ENCODE assay signal across 8 cellular contexts in genomic region chr3:128226794-128227399, GRCh38.
A peak's percentile ranks its signal among the peaks of the same experiment; 100 is the strongest.
DNase-seq lines count a peak whose midpoint lies in the region; ATAC-seq and TF ChIP-seq lines count a peak whose summit lies in the region.

No MANE protein-coding gene starts in this region.

- H3K4me1 ChIP-seq in adipocyte (ENCODE audit: control insufficient read depth, insufficient read depth, low read length) (no peaks in the 10 kb centered on the region), right atrium auricular region (no peaks in the 10 kb centered on the region)

- H3K9me3 ChIP-seq in adipocyte (ENCODE audit: control insufficient read depth, low read length) (peaks cover 7% of the 10 kb centered on the region), right atrium auricular region (peaks cover 0 to 11% of the 10 kb centered on the region in 2 donors)

- no peak overlapping the region for H3K9ac ChIP-seq in adipocyte (ENCODE audit: low read length)

- no peak for ATAC-seq in GM21786 (IDR thresholded peaks at IDR 0.05; ENCODE audit: unreplicated experiment)
- ATAC-seq in HG03432 (IDR thresholded peaks at IDR 0.05; ENCODE audit: unreplicated experiment): no peak

- DNase-seq in NCI-H2196 (lab: John Stamatoyannopoulos, UW; ENCODE audit: unreplicated experiment) (peak; percentile 35), NCI-H2196 treated with DMSO at 0.1 percent for 48 hours (lab: John Stamatoyannopoulos, UW; ENCODE audit: unreplicated experiment) (no peak), NCI-H146 treated with DMSO at 0.1 percent for 48 hours (lab: John Stamatoyannopoulos, UW; ENCODE audit: unreplicated experiment) (peak; percentile 41), adipocyte (ENCODE audit: low read depth) (peak; percentile 59), right atrium auricular region (ENCODE audit: low spot score) (no peak)
- peak; percentile 30 to 34 for DNase-seq in stimulated activated CD4-positive, alpha-beta T cell treated with anti-CD3 and anti-CD28 coated beads, Interleukin-2, amount 100 ng/mL, for 24 hours

- H3K27me3 ChIP-seq in adipocyte (replicated peaks; ENCODE audit: control insufficient read depth, insufficient read depth, low read length) (no peaks in the 10 kb centered on the region), right atrium auricular region (no peaks in the 10 kb centered on the region)

- TF ChIP-seq CTCF in right atrium auricular region (IDR thresholded peaks at IDR 0.05): peak; percentile 42 to 75

- H3K36me3 ChIP-seq in adipocyte (ENCODE audit: control insufficient read depth, insufficient read depth, low read length, severe bottlenecking) (no peaks in the 10 kb centered on the region), right atrium auricular region (no peaks in the 10 kb centered on the region)

- H3K27ac ChIP-seq in right atrium auricular region: no peak overlapping the region

- H3K4me3 ChIP-seq in adipocyte (ENCODE audit: low read length) (no peak overlapping the region), right atrium auricular region (no peak overlapping the region)

Comparison
In these comparisons a context has a peak if more than half of its experiments do, and no peak if none do; other contexts are left out.
1. DNase-seq: peak in NCI-H2196 (single experiment), NCI-H146 treated with DMSO at 0.1 percent for 48 hours (single experiment), adipocyte (single experiment) and stimulated activated CD4-positive, alpha-beta T cell treated with anti-CD3 and anti-CD28 coated beads, Interleukin-2, amount 100 ng/mL, for 24 hours (2 of 2); none in NCI-H2196 treated with DMSO at 0.1 percent for 48 hours (single experiment) and right atrium auricular region (single experiment).